ENCODE assay signal across 7 cellular contexts in the genomic region with DNA sequence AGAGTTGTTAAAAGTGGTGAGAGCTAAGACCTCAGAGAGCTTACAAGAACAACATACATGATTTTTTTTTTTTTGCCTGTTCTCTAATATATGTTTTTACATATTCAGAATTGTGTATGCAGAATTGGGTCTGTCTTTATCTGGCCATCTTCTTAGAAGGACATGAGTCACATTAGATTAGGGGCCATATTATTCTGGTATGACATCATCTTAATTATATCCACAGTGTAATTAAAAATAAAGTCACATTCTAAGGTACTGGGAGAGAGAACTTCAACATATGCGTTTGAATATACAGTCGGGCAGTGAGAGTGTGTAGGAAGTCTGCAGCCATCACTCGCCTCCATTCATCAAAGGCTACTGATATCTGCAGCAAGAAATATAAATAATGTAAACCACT.
"Had no signal": no experiment of that assay in that cellular context is flagged by ENCODE, and none has a peak within 500 bp of the region (broad histone marks: within the 10 kb centered on the region; RNA-seq: fewer than 3 reads in every experiment).

No MANE protein-coding gene starts in this region.

- ATAC-seq: HCT116 had no signal

- H3K9me3 ChIP-seq: HAP-1 had no signal

- H3K4me3 ChIP-seq: HAP-1 had no signal

- H3K36me3 ChIP-seq: HAP-1 had no signal

- H3K27ac Mint-ChIP-seq: IgD-negative memory B cell had no signal

- FAIRE-seq: HTR-8/SVneo had no signal

- H3K4me3 Mint-ChIP-seq: IgD-negative memory B cell had no signal

- DNase-seq: GOT3, H7, KG1 had no signal

- H3K4me1 Mint-ChIP-seq: IgD-negative memory B cell had no signal

- H3K36me3 Mint-ChIP-seq: IgD-negative memory B cell had no signal

- H3K27me3 Mint-ChIP-seq: IgD-negative memory B cell had no signal

- H3K4me1 ChIP-seq: HAP-1 had no signal
